In the genomic region with DNA sequence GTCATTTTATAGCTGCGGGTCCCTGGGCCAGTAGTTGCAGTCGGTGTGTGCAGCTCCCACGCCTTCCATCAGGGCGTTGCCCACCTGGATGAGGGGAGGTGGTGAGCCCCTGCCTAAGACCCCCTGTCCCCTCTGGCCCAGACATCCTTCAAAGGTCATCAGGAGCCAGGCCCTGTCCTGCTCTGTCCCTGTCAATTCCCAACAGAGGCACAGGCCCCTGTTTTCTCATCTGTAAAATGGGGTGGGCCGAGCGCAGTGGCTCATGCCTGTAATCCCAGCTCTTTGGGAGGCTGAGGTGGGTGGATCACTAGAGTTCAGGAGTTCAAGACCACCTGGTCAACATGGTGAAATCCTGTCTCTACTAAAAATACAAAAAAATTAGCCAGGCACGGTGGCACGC, we compare ENCODE assay signal across 18 cellular contexts. TPM values are rescaled to one million over a fixed set of nuclear protein-coding genes. Genes with fewer than 3 reads are reported as not detected.
DNase-seq lines count a peak whose midpoint lies in the region; ATAC-seq, FAIRE-seq and TF ChIP-seq lines count a peak whose summit lies in the region.
"Had no signal": no experiment of that assay in that cellular context is flagged by ENCODE, and none has a peak within 500 bp of the region (broad histone marks: within the 10 kb centered on the region; RNA-seq: fewer than 3 reads in every experiment).

No MANE protein-coding gene starts in this region.

- TF ChIP-seq CTCF in Calu3 (IDR thresholded peaks at IDR 0.05; ENCODE audit: unreplicated experiment) (no peak), Peyer's patch (IDR thresholded peaks at IDR 0.05) (no peak), coronary artery (IDR thresholded peaks at IDR 0.05) (no peak), kidney (IDR thresholded peaks at IDR 0.05; ENCODE audit: borderline replicate concordance, extremely low read depth, insufficient read depth) (no peak)

- intact Hi-C loops in Calu3 (cut with micrococcal nuclease; ENCODE audit: unreplicated experiment), result no loop called here
- intact Hi-C loops in activated naive CD4-positive, alpha-beta T cell treated with anti-CD3 and anti-CD28 coated beads for 36 hours (cut with micrococcal nuclease), result no loop called here
- intact Hi-C loops in kidney (cut with DNase I), result no loop called here

- no peak for DNase-seq in Calu3
- no peak for DNase-seq in Peyer's patch
- peak; percentile 69 for DNase-seq in coronary artery (ENCODE audit: low spot score)
- DNase-seq in small intestine, result no peak
- no peak for DNase-seq in activated naive CD4-positive, alpha-beta T cell treated with anti-CD3 and anti-CD28 coated beads for 36 hours
- DNase-seq in kidney, result no peak
- DNase-seq: BE2C; CD8-positive, alpha-beta memory T cell; DMS79 treated with DMSO at 0.1 percent for 48 hours; EL; KBM-7 had no signal

- no peak for TF ChIP-seq POLR2A in Peyer's patch (IDR thresholded peaks at IDR 0.05)

- H3K27me3 ChIP-seq in Peyer's patch (no peaks in the 10 kb centered on the region), small intestine (ENCODE audit: control insufficient read depth in 2 of 2, insufficient read depth in 2 of 2, low read length in 2 of 2) (no peaks in the 10 kb centered on the region)
- H3K27me3 ChIP-seq: BE2C had no signal

- WGBS in small intestine, 3 donors, result 84 to 94% (median 92%) methylated on average over 8 of the region's 8 CpGs

- H3K27me3 Mint-ChIP-seq in Calu3 (ENCODE audit: unreplicated experiment), result no peaks in the 10 kb centered on the region
- no peaks in the 10 kb centered on the region for H3K27me3 Mint-ChIP-seq in activated naive CD4-positive, alpha-beta T cell treated with anti-CD3 and anti-CD28 coated beads for 36 hours (ENCODE audit: low read depth)
- H3K27me3 Mint-ChIP-seq: CD8-positive, alpha-beta memory T cell had no signal

- FAIRE-seq in small intestine (lab: Jason Lieb, UNC), result no peak
- FAIRE-seq in kidney (lab: Jason Lieb, UNC), result no peak
- FAIRE-seq: A204.1, G401.6, GM12891 had no signal

- peaks cover 4 to 34% (median 19%) of the 10 kb centered on the region in 4 donors for H3K4me1 ChIP-seq in Peyer's patch
- peaks cover 0 to 3% of the 10 kb centered on the region in 2 donors for H3K4me1 ChIP-seq in small intestine (ENCODE audit: control insufficient read depth in 2 of 2, insufficient read depth in 1 of 2, low read depth in 1 of 2, low read length in 1 of 2)
- H3K4me1 ChIP-seq in kidney (ENCODE audit: control insufficient read depth in 1 of 2, insufficient read depth in 1 of 2, low read depth in 1 of 2, low read length in 2 of 2), result peaks cover 5 to 11% of the 10 kb centered on the region in 2 donors

- CTCF ChIA-PET in Calu3 (lab: Charles Lee), result no interaction called here
- CTCF ChIA-PET in activated naive CD4-positive, alpha-beta T cell treated with anti-CD3 and anti-CD28 coated beads for 36 hours (lab: Charles Lee), result interaction anchor here (0.8 kb wide), 1 partner anchor 186 kb away, joined by 3 read pairs; no protein-coding TSS in a partner anchor

- H3K9me3 ChIP-seq in Peyer's patch (no peaks in the 10 kb centered on the region), small intestine (ENCODE audit: control insufficient read depth, low read depth) (no peaks in the 10 kb centered on the region), kidney (ENCODE audit: control insufficient read depth in 1 of 2, low read length in 2 of 2) (no peaks in the 10 kb centered on the region)
- H3K9me3 ChIP-seq: BE2C had no signal

- H3K4me3 Mint-ChIP-seq in Calu3 (ENCODE audit: low read depth, unreplicated experiment), result peak overlapping the region; percentile 29
- H3K4me3 Mint-ChIP-seq in activated naive CD4-positive, alpha-beta T cell treated with anti-CD3 and anti-CD28 coated beads for 36 hours, result no peak overlapping the region

- H3K36me3 ChIP-seq in Peyer's patch (no peaks in the 10 kb centered on the region), small intestine (ENCODE audit: control insufficient read depth in 2 of 2, insufficient read depth in 2 of 2, low read length in 2 of 2) (no peaks in the 10 kb centered on the region), kidney (ENCODE audit: control insufficient read depth in 1 of 2, insufficient read depth in 2 of 2, low read length in 2 of 2) (no peaks in the 10 kb centered on the region)
- H3K36me3 ChIP-seq: BE2C had no signal

- H3K27ac Mint-ChIP-seq in Calu3 (ENCODE audit: unreplicated experiment), result peak overlapping the region; percentile 70
- no peak overlapping the region for H3K27ac Mint-ChIP-seq in activated naive CD4-positive, alpha-beta T cell treated with anti-CD3 and anti-CD28 coated beads for 36 hours
- H3K27ac Mint-ChIP-seq: CD8-positive, alpha-beta memory T cell had no signal

- H3K4me3 ChIP-seq in Peyer's patch (no peak overlapping the region), coronary artery (no peak overlapping the region), small intestine (ENCODE audit: low read depth in 1 of 2, low read length in 2 of 2) (no peak overlapping the region), kidney (ENCODE audit: low read length in 2 of 2) (no peak overlapping the region)

- ATAC-seq in esophagus mucosa, result no peak
- no peak for ATAC-seq in GM18517 (IDR thresholded peaks at IDR 0.05; ENCODE audit: unreplicated experiment)

- H3K9me3 Mint-ChIP-seq in Calu3 (ENCODE audit: low read depth, unreplicated experiment), result no peaks in the 10 kb centered on the region
- no peaks in the 10 kb centered on the region for H3K9me3 Mint-ChIP-seq in activated naive CD4-positive, alpha-beta T cell treated with anti-CD3 and anti-CD28 coated beads for 36 hours
- H3K9me3 Mint-ChIP-seq: CD8-positive, alpha-beta memory T cell had no signal

- peak overlapping the region in 3 of 4 donors; percentile 64 to 99 (median 99) for H3K27ac ChIP-seq in Peyer's patch
- H3K27ac ChIP-seq in coronary artery, result no peak overlapping the region
- H3K27ac ChIP-seq in small intestine (ENCODE audit: low read depth in 1 of 2, low read length in 1 of 2), result peak overlapping the region; percentile 34 to 94
- peak overlapping the region in 1 of 2 donors; percentile 22 for H3K27ac ChIP-seq in kidney (ENCODE audit: low read depth in 2 of 2, low read length in 2 of 2)
- H3K27ac ChIP-seq: C4-2B, HL-60 had no signal

- no TSS peak for BruUV-seq in Calu3 (replicated peaks; lab: Mats Ljungman, UMichigan)

- H3K36me3 Mint-ChIP-seq in Calu3 (ENCODE audit: insufficient read depth, unreplicated experiment), result peaks cover 60% of the 10 kb centered on the region
- no peaks in the 10 kb centered on the region for H3K36me3 Mint-ChIP-seq in activated naive CD4-positive, alpha-beta T cell treated with anti-CD3 and anti-CD28 coated beads for 36 hours (ENCODE audit: low read depth)
- H3K36me3 Mint-ChIP-seq: CD8-positive, alpha-beta memory T cell had no signal

- H3K4me1 Mint-ChIP-seq in Calu3 (ENCODE audit: low read depth, unreplicated experiment), result peaks cover 43% of the 10 kb centered on the region
- peaks cover 15% of the 10 kb centered on the region for H3K4me1 Mint-ChIP-seq in activated naive CD4-positive, alpha-beta T cell treated with anti-CD3 and anti-CD28 coated beads for 36 hours (ENCODE audit: low read depth)

- no peak overlapping the region for H3K9ac ChIP-seq in kidney (ENCODE audit: low read length in 2 of 2)

RNA-seq across cellular contexts. Expression of a gene that starts 21.7 kb away (rescaled TPM):
- total RNA-seq in Calu3 (2022) (5,869 and 6,282 TPM in 2 replicates), Peyer's patch (1,000 to 10,000 TPM; 3,308 to 5,502 (median 3,941) TPM), kidney (3,873 TPM), esophagus mucosa (3,468 TPM)
- polyA plus RNA-seq in small intestine (1,000 to 10,000 TPM; 3,422 to 5,487 (median 4,014) TPM), kidney (ENCODE audit: insufficient read depth, low read depth, low replicate concordance) (2,804 TPM)
- total RNA-seq in activated naive CD4-positive, alpha-beta T cell treated with anti-CD3 and anti-CD28 coated beads for 36 hours, result 1,000 to 10,000 TPM; 7,750 to 8,015 TPM

RNA-seq across cellular contexts. Expression of a gene that starts 38.5 kb away (rescaled TPM):
- 40.0 and 45.8 TPM in 2 replicates for total RNA-seq in Calu3 (2022)
- total RNA-seq in Peyer's patch, result 10 to 100 TPM in 3 of 4 donors, 1 to 10 TPM in 1; 9.1 to 15.3 (median 13.1) TPM
- polyA plus RNA-seq in small intestine, result 1 to 10 TPM; 1.1 to 3.4 (median 1.3) TPM
- total RNA-seq in activated naive CD4-positive, alpha-beta T cell treated with anti-CD3 and anti-CD28 coated beads for 36 hours, result 1 to 10 TPM; 7.0 to 7.1 TPM
- total RNA-seq in kidney, result 11.6 TPM
- polyA plus RNA-seq in kidney (ENCODE audit: insufficient read depth, low read depth, low replicate concordance), result 1.4 TPM
- 9.4 TPM for total RNA-seq in esophagus mucosa

RNA-seq across cellular contexts. Expression of a gene that starts 40.5 kb away (rescaled TPM):
- total RNA-seq in Calu3 (2022) (3.9 and 7.6 TPM in 2 replicates), Peyer's patch (10 to 100 TPM in 1 of 4 donors, 1 to 10 TPM in 3; 2.1 to 22.3 (median 5.9) TPM), kidney (41.8 TPM), esophagus mucosa (166 TPM)
- polyA plus RNA-seq in small intestine (10 to 100 TPM in 1 of 3 donors, 1 to 10 TPM in 1, under 1 TPM in 1; 0.67 to 13.3 (median 7.0) TPM), kidney (ENCODE audit: insufficient read depth, low read depth, low replicate concordance) (22.5 TPM)
- 10 to 100 TPM; 17.9 to 18.4 TPM for total RNA-seq in activated naive CD4-positive, alpha-beta T cell treated with anti-CD3 and anti-CD28 coated beads for 36 hours

Comparison
In these comparisons a context has a peak if more than half of its experiments do, and no peak if none do; other contexts are left out.
1. H3K27ac ChIP-seq: peak in Peyer's patch (3 of 4) and small intestine (2 of 2); none in coronary artery (0 of 2).